ENCODE assay signal across 17 cellular contexts in the genomic region with DNA sequence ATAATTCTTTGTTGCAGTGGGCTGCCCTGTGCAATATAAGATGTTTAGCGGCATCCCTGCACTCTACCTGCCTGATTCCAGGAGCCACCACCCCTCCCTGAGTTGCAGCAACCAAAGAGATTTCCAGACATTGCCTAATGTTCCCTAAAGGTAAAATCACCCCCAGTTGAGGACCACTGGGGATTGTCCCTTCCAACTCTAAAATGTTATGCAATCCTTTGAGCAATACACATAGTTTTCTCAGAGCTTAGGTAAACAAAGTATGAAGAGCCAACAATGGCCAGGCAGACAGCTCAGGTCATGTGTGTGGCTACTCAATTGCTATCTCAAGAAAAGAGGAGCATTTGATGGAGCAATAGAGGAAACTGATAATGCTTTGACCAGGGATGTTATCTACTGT.
DNase-seq lines count a peak whose midpoint lies in the region; ATAC-seq, FAIRE-seq and TF ChIP-seq lines count a peak whose summit lies in the region.
"Had no signal": no experiment of that assay in that cellular context is flagged by ENCODE, and none has a peak within 500 bp of the region (broad histone marks: within the 10 kb centered on the region; RNA-seq: fewer than 3 reads in every experiment).

No MANE protein-coding gene starts in this region.

- no peak for TF ChIP-seq EP300 in A549 (IDR thresholded peaks at IDR 0.05)

- TF ChIP-seq CTCF in A549 (IDR thresholded peaks at IDR 0.05) (no peak), bronchial epithelial cell (IDR thresholded peaks at IDR 0.05; ENCODE audit: insufficient read depth, low read length, severe bottlenecking) (no peak)

- POLR2A ChIA-PET in A549 (lab: Yijun Ruan, JAX) = no interaction called here

- H3K36me3 ChIP-seq in bronchial epithelial cell (ENCODE audit: control insufficient read depth, insufficient read depth, low read length) = no peaks in the 10 kb centered on the region

- no peak overlapping the region for H3K4me2 ChIP-seq in A549
- H3K4me2 ChIP-seq: GM23338 had no signal

- no peaks in the 10 kb centered on the region for H3K27me3 ChIP-seq in bronchial epithelial cell (ENCODE audit: control insufficient read depth, insufficient read depth, low read length)

- H3K9me3 ChIP-seq in A549 = no peaks in the 10 kb centered on the region

- no peak for TF ChIP-seq RAD21 in A549 (conservative IDR thresholded peaks at IDR 0.05 in 1 of 2, IDR thresholded peaks at IDR 0.05 in 1 of 2)

- TF ChIP-seq POLR2A in A549 (IDR thresholded peaks at IDR 0.05; ENCODE audit: low read length) = no peak

- FAIRE-seq in A549 (lab: Jason Lieb, UNC) (no peak), bronchial epithelial cell (lab: Jason Lieb, UNC) (peak; percentile 66)
- FAIRE-seq: G401.6, GM12891 had no signal

- no peak overlapping the region for H3K27ac ChIP-seq in A549

- CTCF ChIA-PET in A549 (lab: Yijun Ruan, JAX) = interaction anchor here (1.2 to 1.7 kb wide), 2 partner anchors 38 to 85 kb away, joined by 3 to 4 read pairs; no protein-coding TSS in a partner anchor

- DNase-seq in A549 (ENCODE audit: low read depth in 1 of 2, low spot score in 1 of 2) = no peak
- DNase-seq in bronchial epithelial cell (ENCODE audit: low read depth) = no peak
- DNase-seq in left lobe of liver (ENCODE audit: low spot score) = no peak
- DNase-seq in renal cortical epithelial cell (ENCODE audit: low read depth) = peak; percentile 9
- DNase-seq in activated CD4-positive, CD25-positive, alpha-beta regulatory T cell (lab: John Stamatoyannopoulos, UW) = no peak
- no peak for DNase-seq in SIG-M5 (lab: John Stamatoyannopoulos, UW)
- no peak for DNase-seq in NCI-H2107 (lab: John Stamatoyannopoulos, UW)
- DNase-seq: 8988T; ACHN; C1 segment of cervical spinal cord; Calu3; CD4-positive, alpha-beta T cell; DMS 273 treated with DMSO at 0.1 percent for 48 hours; H7 had no signal

- ATAC-seq in A549 = no peak
- ATAC-seq in left lobe of liver = peak; percentile 15
- ATAC-seq: GM23338 had no signal

- 40% methylated on average over 1 of the region's 1 CpG for WGBS in A549 (ENCODE audit: missing lambda C conversion rate)

- peaks cover 13% of the 10 kb centered on the region; the same call in 2 of the 3 replicates for H3K4me1 ChIP-seq in A549

- H3K4me3 ChIP-seq in A549 (no peak overlapping the region), bronchial epithelial cell (ENCODE audit: low read depth, low read length) (no peak overlapping the region)
- H3K4me3 ChIP-seq: GM23338 had no signal

TF ChIP-seq in A549, 52 proteins besides CTCF, POLR2A, EP300 and RAD21:
- TF ChIP-seq CEBPB (IDR thresholded peaks at IDR 0.05) (peak; percentile 42 to 49; a peak in 2 of 4 replicates), HDAC2 (IDR thresholded peaks at IDR 0.05) (no peak)
